ENCODE assay signal across 8 cellular contexts in genomic region chr19:18203863-18204393, GRCh38.
DNase-seq lines count a peak whose midpoint lies in the region; ATAC-seq, FAIRE-seq and TF ChIP-seq lines count a peak whose summit lies in the region.

A gene with protein sequence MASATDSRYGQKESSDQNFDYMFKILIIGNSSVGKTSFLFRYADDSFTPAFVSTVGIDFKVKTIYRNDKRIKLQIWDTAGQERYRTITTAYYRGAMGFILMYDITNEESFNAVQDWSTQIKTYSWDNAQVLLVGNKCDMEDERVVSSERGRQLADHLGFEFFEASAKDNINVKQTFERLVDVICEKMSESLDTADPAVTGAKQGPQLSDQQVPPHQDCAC (minus strand): TSS chr19:18204042. CDS start chr19:18202740, 1,302 bp downstream.

- peak; percentile 100 for DNase-seq in AG10803 (ENCODE audit: low read depth)
- DNase-seq in NCI-H446 treated with DMSO at 0.1 percent for 48 hours (lab: John Stamatoyannopoulos, UW): peak; percentile 100
- DNase-seq in activated CD4-positive, CD25-positive, alpha-beta regulatory T cell treated with anti-CD3 and anti-CD28 coated beads, Interleukin-2, amount 50 U/mL, for 72 hours: peak; percentile 98
- peak; percentile 100 for DNase-seq in cerebellar nuclear complex (lab: John Stamatoyannopoulos, UW)
- DNase-seq in stimulated activated CD4-positive, alpha-beta T cell treated with anti-CD3 and anti-CD28 coated beads, Interleukin-12 subunit alpha, Interleukin-12 subunit beta, amount 100 ng/mL, for 24 hours (ENCODE audit: low read depth in 2 of 2): peak; percentile 99 to 100

- TF ChIP-seq CTCF in AG10803 (conservative IDR thresholded peaks at IDR 0.05; ENCODE audit: low read length): no peak

- peak within 1 kb of the TSS; percentile 82 for H3K4me3 ChIP-seq in AG10803 (ENCODE audit: low read length)

- peak; percentile 89 for FAIRE-seq in islet of Langerhans (lab: Jason Lieb, UNC)

- peak; percentile 88 for ATAC-seq in GM19035 (IDR thresholded peaks at IDR 0.05; ENCODE audit: unreplicated experiment)
- ATAC-seq in HG03354 (IDR thresholded peaks at IDR 0.05; ENCODE audit: poor library complexity, severe bottlenecking, unreplicated experiment): peak; percentile 88

Comparison
In these comparisons a context has a peak if more than half of its experiments do, and no peak if none do; other contexts are left out.
1. Peak in every context shown above with its lines: DNase-seq, ATAC-seq and H3K4me3 ChIP-seq.